ENCODE assay signal across 3 cellular contexts in genomic region chr6:85408039-85408438, GRCh38.
TF ChIP-seq lines count a peak whose summit lies in the region.

No MANE protein-coding gene starts in this region.

TF ChIP-seq in A549, 52 proteins besides CTCF, POLR2A, EP300 and RAD21:
- no peak for TF ChIP-seq POLR2AphosphoS2 (conservative IDR thresholded peaks at IDR 0.05; ENCODE audit: low read length)
- no peak for TF ChIP-seq SMC3 (IDR thresholded peaks at IDR 0.05)
- TF ChIP-seq FOSL2 (IDR thresholded peaks at IDR 0.05), result no peak
- TF ChIP-seq FOSL2 (CRISPR knock-in tag; IDR thresholded peaks at IDR 0.05), result no peak
- no peak for TF ChIP-seq TFCP2L1 (CRISPR knock-in tag; IDR thresholded peaks at IDR 0.05)
- TF ChIP-seq, protein P1, sequence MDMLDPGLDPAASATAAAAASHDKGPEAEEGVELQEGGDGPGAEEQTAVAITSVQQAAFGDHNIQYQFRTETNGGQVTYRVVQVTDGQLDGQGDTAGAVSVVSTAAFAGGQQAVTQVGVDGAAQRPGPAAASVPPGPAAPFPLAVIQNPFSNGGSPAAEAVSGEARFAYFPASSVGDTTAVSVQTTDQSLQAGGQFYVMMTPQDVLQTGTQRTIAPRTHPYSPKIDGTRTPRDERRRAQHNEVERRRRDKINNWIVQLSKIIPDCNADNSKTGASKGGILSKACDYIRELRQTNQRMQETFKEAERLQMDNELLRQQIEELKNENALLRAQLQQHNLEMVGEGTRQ (IDR thresholded peaks at IDR 0.05), result no peak
- no peak for TF ChIP-seq HOXA7 (CRISPR knock-in tag; IDR thresholded peaks at IDR 0.05)
- TF ChIP-seq, protein P2, sequence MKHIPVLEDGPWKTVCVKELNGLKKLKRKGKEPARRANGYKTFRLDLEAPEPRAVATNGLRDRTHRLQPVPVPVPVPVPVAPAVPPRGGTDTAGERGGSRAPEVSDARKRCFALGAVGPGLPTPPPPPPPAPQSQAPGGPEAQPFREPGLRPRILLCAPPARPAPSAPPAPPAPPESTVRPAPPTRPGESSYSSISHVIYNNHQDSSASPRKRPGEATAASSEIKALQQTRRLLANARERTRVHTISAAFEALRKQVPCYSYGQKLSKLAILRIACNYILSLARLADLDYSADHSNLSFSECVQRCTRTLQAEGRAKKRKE (CRISPR knock-in tag; IDR thresholded peaks at IDR 0.05; ENCODE audit: low read depth), result no peak
- TF ChIP-seq EHMT2 (IDR thresholded peaks at IDR 0.05; ENCODE audit: low read depth), result no peak
- no peak for TF ChIP-seq ELK1 (IDR thresholded peaks at IDR 0.05; ENCODE audit: low read depth, low read length)
- no peak for TF ChIP-seq HMGXB4 (CRISPR knock-in tag; IDR thresholded peaks at IDR 0.05; ENCODE audit: borderline replicate concordance)
- TF ChIP-seq FOXS1 (CRISPR knock-in tag; IDR thresholded peaks at IDR 0.05), result no peak
- no peak for TF ChIP-seq MAFK (IDR thresholded peaks at IDR 0.05; ENCODE audit: partially characterized antibody)
- TF ChIP-seq CEBPB (IDR thresholded peaks at IDR 0.05), result no peak
- no peak for TF ChIP-seq MAX (IDR thresholded peaks at IDR 0.05)
- no peak for TF ChIP-seq ZFP36 (IDR thresholded peaks at IDR 0.05; ENCODE audit: borderline replicate concordance, partially characterized antibody)
- TF ChIP-seq E2F6 (IDR thresholded peaks at IDR 0.05; ENCODE audit: borderline replicate concordance, low read depth), result no peak

TF ChIP-seq in GM23338, 12 proteins besides CTCF, POLR2A, EP300 and RAD21:
- no peak for TF ChIP-seq ZNF331 (CRISPR knock-in tag; IDR thresholded peaks at IDR 0.05; ENCODE audit: low read depth)
TF ChIP-seq in GM23338: peak in this region for 0.

TF ChIP-seq in H1, 55 proteins besides CTCF, POLR2A, EP300 and RAD21:
- no peak for TF ChIP-seq ASH2L (IDR thresholded peaks at IDR 0.05; ENCODE audit: low read length)
- TF ChIP-seq KDM1A (IDR thresholded peaks at IDR 0.05; ENCODE audit: borderline replicate concordance, low read length), result no peak
- TF ChIP-seq RBBP5 (IDR thresholded peaks at IDR 0.05; ENCODE audit: borderline replicate concordance, low read depth, low read length), result no peak
- no peak for TF ChIP-seq ATF3 (IDR thresholded peaks at IDR 0.05; ENCODE audit: insufficient read depth, low read depth, low read length)
- no peak for TF ChIP-seq TBP (IDR thresholded peaks at IDR 0.05; ENCODE audit: low read depth, low read length)
- no peak for TF ChIP-seq MAFK (IDR thresholded peaks at IDR 0.05; ENCODE audit: low read depth, low read length)
